ENCODE assay signal across 7 cellular contexts in genomic region chr12:118102609-118103008, GRCh38. TPM values are rescaled to one million over a fixed set of nuclear protein-coding genes. Genes with fewer than 3 reads are reported as not detected.
DNase-seq lines count a peak whose midpoint lies in the region; ATAC-seq and TF ChIP-seq lines count a peak whose summit lies in the region.

No MANE protein-coding gene starts in this region.

- peak overlapping the region; percentile 89 for H2AFZ ChIP-seq in SU-DHL-6 (ENCODE audit: low read depth, low read length, severe bottlenecking)

- H3K9me2 ChIP-seq in SU-DHL-6 (replicated peaks; ENCODE audit: insufficient read depth, low read length): no peaks in the 10 kb centered on the region

- H3K27me3 ChIP-seq in SU-DHL-6 (ENCODE audit: low read length) (no peaks in the 10 kb centered on the region), skeletal muscle satellite cell (ENCODE audit: control insufficient read depth, insufficient read depth, low read length) (no peaks in the 10 kb centered on the region), foreskin keratinocyte (no peaks in the 10 kb centered on the region)

- TF ChIP-seq CTCF in GM10266 (IDR thresholded peaks at IDR 0.05; ENCODE audit: control insufficient read depth, insufficient read depth, low read depth, missing control alignments): no peak
- TF ChIP-seq CTCF in SU-DHL-6 (IDR thresholded peaks at IDR 0.05; ENCODE audit: insufficient read depth, low read length, poor library complexity, severe bottlenecking): no peak
- no peak for TF ChIP-seq CTCF in fibroblast of the aortic adventitia (IDR thresholded peaks at IDR 0.05; ENCODE audit: insufficient read depth, low read length)
- no peak for TF ChIP-seq CTCF in foreskin keratinocyte (conservative IDR thresholded peaks at IDR 0.05)

- no peak overlapping the region for H3K9ac ChIP-seq in SU-DHL-6 (ENCODE audit: low read length)
- no peak overlapping the region for H3K9ac ChIP-seq in skeletal muscle satellite cell (ENCODE audit: low read depth, low read length)

- ATAC-seq in GM18520 (IDR thresholded peaks at IDR 0.05; ENCODE audit: unreplicated experiment) (no peak), foreskin keratinocyte (no peak), HG02678 (IDR thresholded peaks at IDR 0.05; ENCODE audit: unreplicated experiment) (no peak)

- H3K27ac ChIP-seq in SU-DHL-6 (ENCODE audit: low read depth, low read length) (no peak overlapping the region), foreskin keratinocyte (no peak overlapping the region)

- H3K4me2 ChIP-seq in SU-DHL-6 (ENCODE audit: low read depth, low read length, poor library complexity, severe bottlenecking) (peak overlapping the region; percentile 77), skeletal muscle satellite cell (ENCODE audit: low read length) (peak overlapping the region; percentile 94)

- no peaks in the 10 kb centered on the region for H3K79me2 ChIP-seq in SU-DHL-6 (ENCODE audit: insufficient read depth, low read length)

- DNase-seq in GM10266 (ENCODE audit: extremely low spot score) (peak; percentile 29), fibroblast of the aortic adventitia (ENCODE audit: low read depth) (no peak), foreskin keratinocyte (no peak)

- no peaks in the 10 kb centered on the region for H4K20me1 ChIP-seq in SU-DHL-6 (ENCODE audit: low read depth, low read length)

- H3K4me3 ChIP-seq in SU-DHL-6 (ENCODE audit: insufficient read depth, low read length, poor library complexity, severe bottlenecking): no peak overlapping the region
- H3K4me3 ChIP-seq in fibroblast of the aortic adventitia (ENCODE audit: low read depth, low read length): peak overlapping the region; percentile 76
- H3K4me3 ChIP-seq in skeletal muscle satellite cell (ENCODE audit: low read length): peak overlapping the region; percentile 88

- no peaks in the 10 kb centered on the region for H3F3A ChIP-seq in SU-DHL-6 (ENCODE audit: insufficient read depth)

- H3K36me3 ChIP-seq in SU-DHL-6 (ENCODE audit: low read length) (no peaks in the 10 kb centered on the region), skeletal muscle satellite cell (ENCODE audit: insufficient read depth, low read length) (no peaks in the 10 kb centered on the region)

- peaks cover 11% of the 10 kb centered on the region for H3K4me1 ChIP-seq in skeletal muscle satellite cell (ENCODE audit: control insufficient read depth, insufficient read depth, low read length)
- peaks cover 25% of the 10 kb centered on the region for H3K4me1 ChIP-seq in foreskin keratinocyte

- H3K9me3 ChIP-seq in SU-DHL-6 (ENCODE audit: insufficient read depth, low read length): no peaks in the 10 kb centered on the region
- H3K9me3 ChIP-seq in skeletal muscle satellite cell (replicated peaks; ENCODE audit: low read length): no peaks in the 10 kb centered on the region

RNA-seq across cellular contexts. Expression of gene VSIG10, which starts 1.2 kb away (rescaled TPM):
- total RNA-seq in fibroblast of the aortic adventitia (ENCODE audit: low replicate concordance): 11.1 and 24.5 TPM in 2 replicates
- total RNA-seq in skeletal muscle satellite cell (2012; rRNA removed): 12.2 and 25.3 TPM in 2 replicates
- total RNA-seq in foreskin keratinocyte: 15.4 and 21.7 TPM in 2 replicates
- polyA plus RNA-seq in foreskin keratinocyte: 7.3 and 8.8 TPM in 2 replicates

RNA-seq across cellular contexts. Expression of gene PEBP1, which starts 33.3 kb away (rescaled TPM):
- total RNA-seq in fibroblast of the aortic adventitia (ENCODE audit: low replicate concordance) (163 and 215 TPM in 2 replicates), foreskin keratinocyte (200 and 206 TPM in 2 replicates)
- total RNA-seq in skeletal muscle satellite cell (2012; rRNA removed): 109 and 111 TPM in 2 replicates
- polyA plus RNA-seq in foreskin keratinocyte: 209 and 229 TPM in 2 replicates

RNA-seq across cellular contexts. Expression of gene WSB2, which starts 41.6 kb away (rescaled TPM):
- total RNA-seq in fibroblast of the aortic adventitia (ENCODE audit: low replicate concordance) (32.9 and 117 TPM in 2 replicates), foreskin keratinocyte (82.9 and 84.5 TPM in 2 replicates)
- 121 and 142 TPM in 2 replicates for total RNA-seq in skeletal muscle satellite cell (2012; rRNA removed)
- 47.5 and 50.6 TPM in 2 replicates for polyA plus RNA-seq in foreskin keratinocyte
